11 cellular contexts compared by ENCODE assay signal in genomic region chr2:179195146-179195545, GRCh38.
DNase-seq lines count a peak whose midpoint lies in the region; ATAC-seq and TF ChIP-seq lines count a peak whose summit lies in the region.
"Had no signal": no experiment of that assay in that cellular context is flagged by ENCODE, and none has a peak within 500 bp of the region (broad histone marks: within the 10 kb centered on the region; RNA-seq: fewer than 3 reads in every experiment).

No MANE protein-coding gene starts in this region.

- TF ChIP-seq CTCF in activated B cell treated with CpG ODN at 0.5 μM for 24 hours (IDR thresholded peaks at IDR 0.05) (no peak), upper lobe of right lung (IDR thresholded peaks at IDR 0.05) (no peak), heart left ventricle (IDR thresholded peaks at IDR 0.05) (no peak)

- peak; percentile 7 for DNase-seq in CD1c-positive myeloid dendritic cell (ENCODE audit: extremely low spot score)
- no peak for DNase-seq in activated B cell treated with CpG ODN at 0.5 μM for 24 hours
- DNase-seq in naive thymus-derived CD4-positive, alpha-beta T cell: no peak
- no peak for DNase-seq in upper lobe of right lung
- no peak for DNase-seq in SJCRH30
- no peak for DNase-seq in heart left ventricle
- no peak for DNase-seq in hepatic stellate cell (ENCODE audit: low spot score)
- DNase-seq: CD4-positive, CD25-positive, alpha-beta regulatory T cell; DMS 273 treated with DMSO at 0.1 percent for 48 hours had no signal

- H3K4me3 ChIP-seq in naive thymus-derived CD4-positive, alpha-beta T cell (ENCODE audit: low read length): no peak overlapping the region
- H3K4me3 ChIP-seq in upper lobe of right lung (no peak overlapping the region), SJCRH30 (no peak overlapping the region), heart left ventricle (no peak overlapping the region)
- H3K4me3 ChIP-seq: A549, HAP-1 had no signal

- peaks cover 49% of the 10 kb centered on the region for H3K4me1 Mint-ChIP-seq in activated B cell treated with CpG ODN at 0.5 μM for 24 hours
- peaks cover 0 to 11% (median 0%) of the 10 kb centered on the region in 7 donors for H3K4me1 Mint-ChIP-seq in naive thymus-derived CD4-positive, alpha-beta T cell

- H3K27ac ChIP-seq in naive thymus-derived CD4-positive, alpha-beta T cell (ENCODE audit: low read depth, low read length): no peak overlapping the region
- H3K27ac ChIP-seq in upper lobe of right lung: no peak overlapping the region
- no peak overlapping the region for H3K27ac ChIP-seq in SJCRH30
- H3K27ac ChIP-seq in heart left ventricle: no peak overlapping the region
- H3K27ac ChIP-seq: A549 had no signal

- no peak for TF ChIP-seq POLR2A in heart left ventricle (IDR thresholded peaks at IDR 0.05)

- peaks cover 48% of the 10 kb centered on the region for H3K36me3 Mint-ChIP-seq in activated B cell treated with CpG ODN at 0.5 μM for 24 hours (ENCODE audit: low read depth)
- H3K36me3 Mint-ChIP-seq in naive thymus-derived CD4-positive, alpha-beta T cell: peaks cover 0 to 9% (median 3%) of the 10 kb centered on the region in 5 donors

- POLR2A ChIA-PET in activated B cell treated with CpG ODN at 0.5 μM for 24 hours (lab: Charles Lee): no interaction called here
- POLR2A ChIA-PET in naive thymus-derived CD4-positive, alpha-beta T cell (lab: Charles Lee): no interaction called here

- peaks cover 0 to 5% (median 0%) of the 10 kb centered on the region in 3 experiments for H3K9me3 ChIP-seq in naive thymus-derived CD4-positive, alpha-beta T cell (ENCODE audit: control insufficient read depth in 2 of 3, low read length in 3 of 3)
- H3K9me3 ChIP-seq in upper lobe of right lung (no peaks in the 10 kb centered on the region), SJCRH30 (replicated peaks) (peaks cover 2% of the 10 kb centered on the region; the same call in 1 of the 2 replicates), heart left ventricle (peaks cover 0 to 30% (median 2%) of the 10 kb centered on the region in 12 donors)

- WGBS in heart left ventricle, 4 donors: 87 to 89% (median 88%) methylated on average over 1 of the region's 1 CpG

- CTCF ChIA-PET in activated B cell treated with CpG ODN at 0.5 μM for 24 hours (lab: Charles Lee): no interaction called here
- CTCF ChIA-PET in naive thymus-derived CD4-positive, alpha-beta T cell (lab: Charles Lee): interaction anchor here (0.5 kb wide), 1 partner anchor 207 kb away, joined by 4 read pairs; no protein-coding TSS in a partner anchor

- H3K4me1 ChIP-seq in naive thymus-derived CD4-positive, alpha-beta T cell (ENCODE audit: control insufficient read depth in 2 of 2, insufficient read depth in 2 of 2, low read length in 2 of 2): no peaks in the 10 kb centered on the region
- H3K4me1 ChIP-seq in upper lobe of right lung: no peaks in the 10 kb centered on the region
- no peaks in the 10 kb centered on the region for H3K4me1 ChIP-seq in SJCRH30
- peaks cover 0 to 6% (median 3%) of the 10 kb centered on the region in 12 donors for H3K4me1 ChIP-seq in heart left ventricle
- H3K4me1 ChIP-seq: A549, HAP-1 had no signal

- peaks cover 20% of the 10 kb centered on the region for H3K9me3 Mint-ChIP-seq in activated B cell treated with CpG ODN at 0.5 μM for 24 hours
- peaks cover 0 to 17% (median 6%) of the 10 kb centered on the region in 11 donors for H3K9me3 Mint-ChIP-seq in naive thymus-derived CD4-positive, alpha-beta T cell

- ATAC-seq in activated B cell treated with CpG ODN at 0.5 μM for 24 hours (ENCODE audit: low read depth): no peak
- peak; percentile 22 for ATAC-seq in naive thymus-derived CD4-positive, alpha-beta T cell
- peak; percentile 12 for ATAC-seq in upper lobe of right lung
- ATAC-seq in heart left ventricle: no peak
- ATAC-seq: A549 had no signal

- peak overlapping the region; percentile 39 for H3K27ac Mint-ChIP-seq in activated B cell treated with CpG ODN at 0.5 μM for 24 hours
- no peak overlapping the region for H3K27ac Mint-ChIP-seq in naive thymus-derived CD4-positive, alpha-beta T cell
- H3K27ac Mint-ChIP-seq: CD4-positive, CD25-positive, alpha-beta regulatory T cell had no signal

- no peaks in the 10 kb centered on the region for H3K27me3 Mint-ChIP-seq in activated B cell treated with CpG ODN at 0.5 μM for 24 hours
- H3K27me3 Mint-ChIP-seq in naive thymus-derived CD4-positive, alpha-beta T cell: no peaks in the 10 kb centered on the region
- H3K27me3 Mint-ChIP-seq: CD4-positive, CD25-positive, alpha-beta regulatory T cell had no signal

- H3K4me3 Mint-ChIP-seq in activated B cell treated with CpG ODN at 0.5 μM for 24 hours: no peak overlapping the region
- no peak overlapping the region for H3K4me3 Mint-ChIP-seq in naive thymus-derived CD4-positive, alpha-beta T cell

- no peaks in the 10 kb centered on the region for H3K27me3 ChIP-seq in naive thymus-derived CD4-positive, alpha-beta T cell (ENCODE audit: control insufficient read depth in 2 of 2, insufficient read depth in 2 of 2, low read length in 2 of 2)
- H3K27me3 ChIP-seq in upper lobe of right lung (no peaks in the 10 kb centered on the region), SJCRH30 (no peaks in the 10 kb centered on the region), heart left ventricle (no peaks in the 10 kb centered on the region)

- intact Hi-C loops in activated B cell treated with CpG ODN at 0.5 μM for 24 hours (cut with micrococcal nuclease): no loop called here
- intact Hi-C loops in naive thymus-derived CD4-positive, alpha-beta T cell (cut with micrococcal nuclease): loop anchor here in 1 of 2 donors (2.0 kb wide), 1 partner anchor 24 kb away; no protein-coding TSS in a partner anchor
- intact Hi-C loops in upper lobe of right lung (cut with DNase I): no loop called here
- intact Hi-C loops in heart left ventricle (cut with DNase I): no loop called here

- H3K36me3 ChIP-seq in naive thymus-derived CD4-positive, alpha-beta T cell (ENCODE audit: control insufficient read depth in 2 of 3, insufficient read depth in 3 of 3, low read length in 3 of 3): no peaks in the 10 kb centered on the region
- H3K36me3 ChIP-seq in upper lobe of right lung (no peaks in the 10 kb centered on the region), SJCRH30 (no peaks in the 10 kb centered on the region), heart left ventricle (peaks cover 0 to 9% (median 0%) of the 10 kb centered on the region in 9 donors)

Comparison
In these comparisons a context has a peak if more than half of its experiments do, and no peak if none do; other contexts are left out.
1. ATAC-seq: peak in naive thymus-derived CD4-positive, alpha-beta T cell (single experiment) and upper lobe of right lung (single experiment); none in activated B cell treated with CpG ODN at 0.5 μM for 24 hours (single experiment) and heart left ventricle (0 of 4).